In the genomic region with DNA sequence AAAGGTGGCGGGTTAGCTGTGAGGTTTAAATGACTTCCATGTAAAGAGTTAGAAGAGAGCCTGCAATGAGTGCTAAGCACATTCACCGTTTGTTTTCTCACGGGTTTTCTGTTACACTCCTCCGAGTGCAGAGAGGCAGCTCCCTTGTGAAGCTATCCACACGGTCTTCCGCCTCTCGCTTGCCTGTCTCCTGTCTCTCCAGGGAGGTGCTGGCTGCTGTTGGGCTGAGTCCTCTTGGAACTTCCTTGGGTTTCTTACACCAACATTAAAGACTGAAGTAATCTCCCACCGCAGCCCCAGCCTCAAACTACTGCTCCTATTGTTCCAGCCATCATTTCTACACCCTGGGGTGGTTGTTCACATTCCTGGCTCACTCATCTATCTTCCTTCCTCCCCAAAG, we compare ENCODE assay signal across 9 cellular contexts. TPM values are rescaled to one million over a fixed set of nuclear protein-coding genes. Genes with fewer than 3 reads are reported as not detected.
A peak's percentile ranks its signal among the peaks of the same experiment; 100 is the strongest.
DNase-seq lines count a peak whose midpoint lies in the region; ATAC-seq and TF ChIP-seq lines count a peak whose summit lies in the region.
"Had no signal": no experiment of that assay in that cellular context is flagged by ENCODE, and none has a peak within 500 bp of the region (broad histone marks: within the 10 kb centered on the region; RNA-seq: fewer than 3 reads in every experiment).

No MANE protein-coding gene starts in this region.

- intact Hi-C loops in esophagus muscularis mucosa (cut with DNase I) (no loop called here), sigmoid colon (cut with DNase I) (loop anchor here (2.0 kb wide), 1 partner anchor 14 kb away; a partner anchor contains a TSS)

- H3K9me3 ChIP-seq in esophagus muscularis mucosa, result no peaks in the 10 kb centered on the region
- H3K9me3 ChIP-seq in sigmoid colon, result no peaks in the 10 kb centered on the region

- no peak for TF ChIP-seq EP300 in esophagus muscularis mucosa (IDR thresholded peaks at IDR 0.05)
- TF ChIP-seq EP300 in sigmoid colon (IDR thresholded peaks at IDR 0.05), result no peak

- TF ChIP-seq CTCF in esophagus muscularis mucosa (IDR thresholded peaks at IDR 0.05) (no peak), sigmoid colon (IDR thresholded peaks at IDR 0.05) (no peak)

- H3K4me3 ChIP-seq in H7 (ENCODE audit: insufficient read depth, low read depth, low read length) (no peak overlapping the region), esophagus muscularis mucosa (no peak overlapping the region), sigmoid colon (no peak overlapping the region)

- 40% methylated on average over 8 of the region's 8 CpGs for WGBS in esophagus muscularis mucosa
- WGBS in sigmoid colon, 2 donors, result 39 to 47% methylated on average over 8 of the region's 8 CpGs

- H3K27ac ChIP-seq in esophagus muscularis mucosa (replicated peaks in 1 of 4) (peak overlapping the region; percentile 91 to 100 (median 94)), sigmoid colon (peak overlapping the region; percentile 93 to 95 (median 94))

- H3K4me1 ChIP-seq in esophagus muscularis mucosa (peaks cover 66 to 99% (median 95%) of the 10 kb centered on the region in 4 donors), sigmoid colon (peaks cover 0 to 94% (median 84%) of the 10 kb centered on the region in 4 donors)

- H3K36me3 ChIP-seq in H7 (replicated peaks; ENCODE audit: control insufficient read depth, insufficient read depth, low read length) (no peaks in the 10 kb centered on the region), esophagus muscularis mucosa (no peaks in the 10 kb centered on the region), sigmoid colon (no peaks in the 10 kb centered on the region)

- no peak for TF ChIP-seq POLR2A in esophagus muscularis mucosa (IDR thresholded peaks at IDR 0.05; ENCODE audit: low read depth)
- TF ChIP-seq POLR2A in sigmoid colon (IDR thresholded peaks at IDR 0.05), result no peak

- no peak for ATAC-seq in GM21528 (IDR thresholded peaks at IDR 0.05; ENCODE audit: low FRiP score, unreplicated experiment)
- no peak for ATAC-seq in GM19395 (IDR thresholded peaks at IDR 0.05; ENCODE audit: unreplicated experiment)

- H3K27me3 ChIP-seq in H7 (ENCODE audit: control insufficient read depth, insufficient read depth, low read length) (no peaks in the 10 kb centered on the region), esophagus muscularis mucosa (no peaks in the 10 kb centered on the region), sigmoid colon (no peaks in the 10 kb centered on the region)

- DNase-seq in H7, result peak; percentile 43
- DNase-seq in NCI-H510A treated with DMSO at 0.1 percent for 48 hours (lab: John Stamatoyannopoulos, UW), result peak; percentile 87
- DNase-seq in esophagus muscularis mucosa (ENCODE audit: extremely low spot score), result no peak
- no peak for DNase-seq in sigmoid colon
- DNase-seq in SK-N-DZ (ENCODE audit: low spot score), result no peak
- DNase-seq in activated gamma-delta T cell treated with Interleukin-2 at 50 U/mL for 16 hours, result no peak
- DNase-seq: occipital lobe had no signal

RNA-seq across cellular contexts. Expression of a gene that starts 14.3 kb away (rescaled TPM):
- total RNA-seq in H7 (2014; rRNA removed; shearing (Covaris generic)), result 33.1 and 41.0 TPM in 2 replicates
- total RNA-seq in esophagus muscularis mucosa (100 to 1,000 TPM; 166 to 235 (median 202) TPM), sigmoid colon (100 to 1,000 TPM; 105 to 127 (median 119) TPM)
- polyA plus RNA-seq in sigmoid colon, result 10 to 100 TPM in 2 of 3 donors, 1 to 10 TPM in 1; 6.9 to 38.6 (median 11.4) TPM
- 33.9 and 42.8 TPM in 2 replicates for polyA plus RNA-seq in SK-N-DZ (2014; cell fraction: cytosol; rRNA removed)
- 19.8 and 21.4 TPM in 2 replicates for polyA plus RNA-seq in SK-N-DZ (2014; cell fraction: nucleus; rRNA removed)

RNA-seq across cellular contexts. Expression of a gene that starts 41.3 kb away (rescaled TPM):
- total RNA-seq in H7 (2014; rRNA removed; shearing (Covaris generic)), result 5.5 and 11.8 TPM in 2 replicates
- 10 to 100 TPM; 18.3 to 32.0 (median 24.9) TPM for total RNA-seq in esophagus muscularis mucosa
- total RNA-seq in sigmoid colon, result 10 to 100 TPM; 22.1 to 35.3 (median 26.9) TPM
- polyA plus RNA-seq in sigmoid colon, result 100 to 1,000 TPM in 1 of 3 donors, 1 to 10 TPM in 2; 8.7 to 107 (median 9.6) TPM
- 3.9 and 4.9 TPM in 2 replicates for polyA plus RNA-seq in SK-N-DZ (2014; cell fraction: cytosol; rRNA removed)
- 9.2 and 20.0 TPM in 2 replicates for polyA plus RNA-seq in SK-N-DZ (2014; cell fraction: nucleus; rRNA removed)

Comparison
In these comparisons a context has a peak if more than half of its experiments do, and no peak if none do; other contexts are left out.
1. DNase-seq: peak in H7 (single experiment) and NCI-H510A treated with DMSO at 0.1 percent for 48 hours (single experiment); none in esophagus muscularis mucosa (single experiment), sigmoid colon (single experiment), SK-N-DZ (single experiment) and activated gamma-delta T cell treated with Interleukin-2 at 50 U/mL for 16 hours (single experiment).